19 cellular contexts compared by ENCODE assay signal in genomic region chr6:25404094-25404493, GRCh38.
A peak's percentile ranks its signal among the peaks of the same experiment; 100 is the strongest.
DNase-seq lines count a peak whose midpoint lies in the region; ATAC-seq, FAIRE-seq and TF ChIP-seq lines count a peak whose summit lies in the region.
"Had no signal": no experiment of that assay in that cellular context is flagged by ENCODE, and none has a peak within 500 bp of the region (broad histone marks: within the 10 kb centered on the region; RNA-seq: fewer than 3 reads in every experiment).

No MANE protein-coding gene starts in this region.

- DNase-seq in activated naive CD8-positive, alpha-beta T cell treated with anti-CD3 and anti-CD28 coated beads for 36 hours, result no peak
- no peak for DNase-seq in SKM-1 (lab: John Stamatoyannopoulos, UW; ENCODE audit: unreplicated experiment)
- no peak for DNase-seq in kidney
- DNase-seq: NCI-H2029 treated with DMSO at 0.1 percent for 48 hours, NCI-H526, pancreas had no signal

- peaks cover 31% of the 10 kb centered on the region; the same call in 1 of the 2 replicates for H3K79me2 ChIP-seq in KMS-11 (ENCODE audit: insufficient read depth, low read depth)

- intact Hi-C loops in dendritic cell treated with granulocyte-macrophage colony-stimulating factor and Interleukin-4, amounts not matched to agents 40 ng/mL and 50 ng/mL, for 4 days (cut with micrococcal nuclease), result no loop called here
- intact Hi-C loops in kidney (cut with DNase I), result no loop called here

- H3K36me3 Mint-ChIP-seq in activated naive CD8-positive, alpha-beta T cell, result no peaks in the 10 kb centered on the region
- peaks cover 5% of the 10 kb centered on the region for H3K36me3 Mint-ChIP-seq in activated naive CD8-positive, alpha-beta T cell treated with anti-CD3 and anti-CD28 coated beads for 36 hours
- H3K36me3 Mint-ChIP-seq in dendritic cell treated with granulocyte-macrophage colony-stimulating factor and Interleukin-4, amounts not matched to agents 40 ng/mL and 50 ng/mL, for 4 days (ENCODE audit: low read depth), result peaks cover 36% of the 10 kb centered on the region
- H3K36me3 Mint-ChIP-seq: stimulated activated memory B cell treated with anti-CD40 and anti-IgM and Interleukin-4, amounts not matched to agents 10 μg/mL and 1 μg/mL and 100 μg/mL, for 72 hours had no signal

- H3K27me3 Mint-ChIP-seq in activated naive CD8-positive, alpha-beta T cell, result no peaks in the 10 kb centered on the region
- no peaks in the 10 kb centered on the region for H3K27me3 Mint-ChIP-seq in activated naive CD8-positive, alpha-beta T cell treated with anti-CD3 and anti-CD28 coated beads for 36 hours
- H3K27me3 Mint-ChIP-seq in dendritic cell treated with granulocyte-macrophage colony-stimulating factor and Interleukin-4, amounts not matched to agents 40 ng/mL and 50 ng/mL, for 4 days, result no peaks in the 10 kb centered on the region
- H3K27me3 Mint-ChIP-seq: stimulated activated memory B cell treated with anti-CD40 and anti-IgM and Interleukin-4, amounts not matched to agents 10 μg/mL and 1 μg/mL and 100 μg/mL, for 72 hours had no signal

- no peaks in the 10 kb centered on the region for H3K9me3 Mint-ChIP-seq in activated naive CD8-positive, alpha-beta T cell (ENCODE audit: low read depth)
- no peaks in the 10 kb centered on the region for H3K9me3 Mint-ChIP-seq in activated naive CD8-positive, alpha-beta T cell treated with anti-CD3 and anti-CD28 coated beads for 36 hours
- no peaks in the 10 kb centered on the region for H3K9me3 Mint-ChIP-seq in dendritic cell treated with granulocyte-macrophage colony-stimulating factor and Interleukin-4, amounts not matched to agents 40 ng/mL and 50 ng/mL, for 4 days
- H3K9me3 Mint-ChIP-seq: stimulated activated memory B cell treated with anti-CD40 and anti-IgM and Interleukin-4, amounts not matched to agents 10 μg/mL and 1 μg/mL and 100 μg/mL, for 72 hours had no signal

- H2AFZ ChIP-seq in KMS-11 (ENCODE audit: low read depth), result peak overlapping the region; percentile 32; the same call in 1 of the 2 replicates

- no peak for TF ChIP-seq CTCF in KMS-11 (conservative IDR thresholded peaks at IDR 0.05; ENCODE audit: low read depth, low read length)
- no peak for TF ChIP-seq CTCF in kidney (IDR thresholded peaks at IDR 0.05; ENCODE audit: borderline replicate concordance, extremely low read depth, insufficient read depth)

- peak overlapping the region; percentile 87 for H3K27ac ChIP-seq in KMS-11
- H3K27ac ChIP-seq in thymus (ENCODE audit: low read depth), result peak overlapping the region; percentile 99
- no peak overlapping the region for H3K27ac ChIP-seq in kidney (ENCODE audit: low read depth in 2 of 2, low read length in 2 of 2)
- H3K27ac ChIP-seq: epithelial cell of prostate, VCaP had no signal

- H3K4me1 ChIP-seq in KMS-11 (ENCODE audit: low read depth, poor library complexity, severe bottlenecking) (peaks cover 94% of the 10 kb centered on the region), thymus (ENCODE audit: control insufficient read depth, insufficient read depth, low read length) (peaks cover 35% of the 10 kb centered on the region), kidney (ENCODE audit: control insufficient read depth in 1 of 2, insufficient read depth in 1 of 2, low read depth in 1 of 2, low read length in 2 of 2) (peaks cover 3 to 7% of the 10 kb centered on the region in 2 donors)

- 98% methylated on average over 3 of the region's 3 CpGs for WGBS in thymus

- H3K27ac Mint-ChIP-seq in activated naive CD8-positive, alpha-beta T cell, result peak overlapping the region; percentile 83
- no peak overlapping the region for H3K27ac Mint-ChIP-seq in activated naive CD8-positive, alpha-beta T cell treated with anti-CD3 and anti-CD28 coated beads for 36 hours
- no peak overlapping the region for H3K27ac Mint-ChIP-seq in dendritic cell treated with granulocyte-macrophage colony-stimulating factor and Interleukin-4, amounts not matched to agents 40 ng/mL and 50 ng/mL, for 4 days
- H3K27ac Mint-ChIP-seq: stimulated activated memory B cell treated with anti-CD40 and anti-IgM and Interleukin-4, amounts not matched to agents 10 μg/mL and 1 μg/mL and 100 μg/mL, for 72 hours had no signal

- peak overlapping the region; percentile 93 for H3K4me2 ChIP-seq in KMS-11

- H3K36me3 ChIP-seq in KMS-11 (ENCODE audit: insufficient read depth), result no peaks in the 10 kb centered on the region
- no peaks in the 10 kb centered on the region for H3K36me3 ChIP-seq in thymus (ENCODE audit: control insufficient read depth, insufficient read depth)
- no peaks in the 10 kb centered on the region for H3K36me3 ChIP-seq in kidney (ENCODE audit: control insufficient read depth in 1 of 2, insufficient read depth in 2 of 2, low read length in 2 of 2)
- H3K36me3 ChIP-seq: pancreas had no signal

- H3K27me3 ChIP-seq in KMS-11 (ENCODE audit: insufficient read depth, low read depth), result no peaks in the 10 kb centered on the region
- H3K27me3 ChIP-seq in thymus (ENCODE audit: control insufficient read depth, insufficient read depth), result no peaks in the 10 kb centered on the region
- H3K27me3 ChIP-seq: pancreas had no signal

- H3K4me3 Mint-ChIP-seq in activated naive CD8-positive, alpha-beta T cell, result no peak overlapping the region
- H3K4me3 Mint-ChIP-seq in activated naive CD8-positive, alpha-beta T cell treated with anti-CD3 and anti-CD28 coated beads for 36 hours, result no peak overlapping the region
- H3K4me3 Mint-ChIP-seq in dendritic cell treated with granulocyte-macrophage colony-stimulating factor and Interleukin-4, amounts not matched to agents 40 ng/mL and 50 ng/mL, for 4 days, result peak overlapping the region; percentile 60
- H3K4me3 Mint-ChIP-seq: stimulated activated memory B cell treated with anti-CD40 and anti-IgM and Interleukin-4, amounts not matched to agents 10 μg/mL and 1 μg/mL and 100 μg/mL, for 72 hours had no signal

- no peaks in the 10 kb centered on the region for H3K9me3 ChIP-seq in thymus (ENCODE audit: control insufficient read depth)
- no peaks in the 10 kb centered on the region for H3K9me3 ChIP-seq in kidney (ENCODE audit: control insufficient read depth in 1 of 2, low read length in 2 of 2)
- H3K9me3 ChIP-seq: pancreas had no signal

- H3K9ac ChIP-seq in KMS-11 (peak overlapping the region; percentile 53; the same call in 1 of the 2 replicates), kidney (ENCODE audit: low read length in 2 of 2) (no peak overlapping the region)

- no peak overlapping the region for H3K4me3 ChIP-seq in KMS-11 (IDR thresholded peaks at IDR 0.05; ENCODE audit: insufficient read depth, low read depth, low read length)
- no peak overlapping the region for H3K4me3 ChIP-seq in thymus (ENCODE audit: low read length)
- H3K4me3 ChIP-seq in kidney (ENCODE audit: low read length in 2 of 2), result no peak overlapping the region
- H3K4me3 ChIP-seq: coronary artery had no signal

- FAIRE-seq in kidney (lab: Jason Lieb, UNC), result no peak
- FAIRE-seq: astrocyte, frontal cortex, G401.6, pancreas, urothelium cell line had no signal

- no peak for ATAC-seq in GM18873 (IDR thresholded peaks at IDR 0.05; ENCODE audit: low FRiP score, unreplicated experiment)

- no peaks in the 10 kb centered on the region for H4K20me1 ChIP-seq in KMS-11 (ENCODE audit: insufficient read depth)

- H3K4me1 Mint-ChIP-seq in activated naive CD8-positive, alpha-beta T cell (ENCODE audit: low read depth), result peaks cover 18% of the 10 kb centered on the region
- H3K4me1 Mint-ChIP-seq in activated naive CD8-positive, alpha-beta T cell treated with anti-CD3 and anti-CD28 coated beads for 36 hours, result peaks cover 26% of the 10 kb centered on the region
- H3K4me1 Mint-ChIP-seq in dendritic cell treated with granulocyte-macrophage colony-stimulating factor and Interleukin-4, amounts not matched to agents 40 ng/mL and 50 ng/mL, for 4 days (ENCODE audit: low read depth), result peaks cover 27% of the 10 kb centered on the region
- H3K4me1 Mint-ChIP-seq: stimulated activated memory B cell treated with anti-CD40 and anti-IgM and Interleukin-4, amounts not matched to agents 10 μg/mL and 1 μg/mL and 100 μg/mL, for 72 hours had no signal

Comparison
In these comparisons a context has a peak if more than half of its experiments do, and no peak if none do; other contexts are left out.
1. H3K27ac ChIP-seq: peak in KMS-11 (single experiment) and thymus (single experiment); none in kidney (0 of 2).